In the genomic region with DNA sequence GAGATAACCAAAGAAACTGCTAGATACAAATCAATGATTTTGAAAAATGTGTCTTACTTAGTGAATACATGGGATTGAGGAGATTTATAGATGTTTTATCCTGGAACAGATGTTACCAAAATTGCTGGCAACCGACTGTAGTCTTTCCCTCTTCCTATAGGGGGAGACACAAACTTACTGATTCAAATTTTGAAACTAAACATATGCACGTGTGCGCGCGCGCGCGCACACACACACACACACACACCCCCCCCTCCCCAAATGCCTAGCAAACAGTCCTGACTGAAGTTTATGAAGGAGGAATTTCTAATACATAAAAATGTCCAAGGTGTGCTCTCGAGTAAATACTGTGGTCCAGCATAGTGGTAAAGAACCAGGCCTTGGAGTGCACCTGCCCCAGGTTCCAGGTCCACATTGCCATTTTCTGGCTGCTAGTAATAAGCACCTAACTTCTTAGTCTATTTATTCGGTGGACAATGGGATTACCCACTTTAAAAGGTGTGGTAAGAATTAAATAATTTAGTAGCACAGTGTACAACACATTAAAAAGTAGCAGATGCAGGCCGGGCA, we compare ENCODE assay signal across 8 cellular contexts. TPM values are rescaled to one million over a fixed set of nuclear protein-coding genes. Genes with fewer than 3 reads are reported as not detected.
DNase-seq lines count a peak whose midpoint lies in the region; ATAC-seq and TF ChIP-seq lines count a peak whose summit lies in the region.

No MANE protein-coding gene starts in this region.

- DNase-seq in Right ventricle myocardium inferior (ENCODE audit: missing footprints) = peak; percentile 73
- DNase-seq in Right ventricle myocardium superior = no peak
- DNase-seq in RKO (ENCODE audit: low spot score) = peak; percentile 34
- peak; percentile 32 for DNase-seq in brain microvascular endothelial cell
- peak; percentile 49 for DNase-seq in lower lobe of right lung
- DNase-seq in H4 (ENCODE audit: low spot score) = no peak

- H3K27me3 ChIP-seq in brain microvascular endothelial cell (replicated peaks) (no peaks in the 10 kb centered on the region), lower lobe of right lung (ENCODE audit: low read depth) (no peaks in the 10 kb centered on the region)

- H3K4me3 ChIP-seq in brain microvascular endothelial cell (ENCODE audit: low read depth, low read length) (no peak overlapping the region), lower lobe of right lung (no peak overlapping the region)

- H3K27ac ChIP-seq in brain microvascular endothelial cell = no peak overlapping the region
- no peak overlapping the region for H3K27ac ChIP-seq in lower lobe of right lung

- no peaks in the 10 kb centered on the region for H3K9me3 ChIP-seq in lower lobe of right lung

- ATAC-seq in Right ventricle myocardium inferior (no peak), Right ventricle myocardium superior (ENCODE audit: poor library complexity) (no peak), lower lobe of right lung (peak; percentile 57 to 67), GM19452 (IDR thresholded peaks at IDR 0.05; ENCODE audit: unreplicated experiment) (no peak), HG02588 (IDR thresholded peaks at IDR 0.05; ENCODE audit: unreplicated experiment) (no peak)

- intact Hi-C loops in Right ventricle myocardium inferior (cut with DNase I) = loop anchor here (5.0 kb wide), 2 partner anchors 123 to 152 kb away; a partner anchor contains a TSS
- intact Hi-C loops in Right ventricle myocardium superior (cut with DNase I) = loop anchor here (5.0 kb wide), 1 partner anchor 152 kb away; no protein-coding TSS in a partner anchor
- intact Hi-C loops in lower lobe of right lung (cut with DNase I) = no loop called here

- in situ Hi-C loops in brain microvascular endothelial cell (cut with HindIII; ENCODE audit: low pct_ligation_motif_present, low sequenced_read_pairs) = no loop called here

- TF ChIP-seq CTCF in brain microvascular endothelial cell (IDR thresholded peaks at IDR 0.05; ENCODE audit: low read depth, low read length, missing control alignments) (peak; percentile 65), lower lobe of right lung (IDR thresholded peaks at IDR 0.05) (peak; percentile 64)

- H3K36me3 ChIP-seq in brain microvascular endothelial cell (replicated peaks) = peaks cover 81% of the 10 kb centered on the region
- peaks cover 98% of the 10 kb centered on the region for H3K36me3 ChIP-seq in lower lobe of right lung

- H3K4me1 ChIP-seq in lower lobe of right lung = peaks cover 32% of the 10 kb centered on the region

RNA-seq across cellular contexts. Expression of a gene that starts 18.5 kb away (rescaled TPM):
- total RNA-seq in Right ventricle myocardium inferior (2.1 TPM), Right ventricle myocardium superior (2.6 TPM), lower lobe of right lung (10.0 TPM)
- 0.16 and 0.97 TPM in 2 replicates for total RNA-seq in H4 (2014; rRNA removed; shearing (Covaris generic))

RNA-seq across cellular contexts. Expression of a gene that starts 44.3 kb away (rescaled TPM):
- 39.4 TPM for total RNA-seq in Right ventricle myocardium inferior
- total RNA-seq in Right ventricle myocardium superior = 34.7 TPM
- 71.3 TPM for total RNA-seq in lower lobe of right lung
- total RNA-seq in H4 (2014; rRNA removed; shearing (Covaris generic)) = 2.7 and 6.5 TPM in 2 replicates

Comparison
In these comparisons a context has a peak if more than half of its experiments do, and no peak if none do; other contexts are left out.
1. DNase-seq: peak in Right ventricle myocardium inferior (single experiment), RKO (single experiment), brain microvascular endothelial cell (single experiment) and lower lobe of right lung (single experiment); none in Right ventricle myocardium superior (single experiment) and H4 (single experiment).
2. ATAC-seq: peak in lower lobe of right lung (2 of 2); none in Right ventricle myocardium inferior (single experiment), Right ventricle myocardium superior (single experiment), GM19452 (single experiment) and HG02588 (single experiment).